In the genomic region with DNA sequence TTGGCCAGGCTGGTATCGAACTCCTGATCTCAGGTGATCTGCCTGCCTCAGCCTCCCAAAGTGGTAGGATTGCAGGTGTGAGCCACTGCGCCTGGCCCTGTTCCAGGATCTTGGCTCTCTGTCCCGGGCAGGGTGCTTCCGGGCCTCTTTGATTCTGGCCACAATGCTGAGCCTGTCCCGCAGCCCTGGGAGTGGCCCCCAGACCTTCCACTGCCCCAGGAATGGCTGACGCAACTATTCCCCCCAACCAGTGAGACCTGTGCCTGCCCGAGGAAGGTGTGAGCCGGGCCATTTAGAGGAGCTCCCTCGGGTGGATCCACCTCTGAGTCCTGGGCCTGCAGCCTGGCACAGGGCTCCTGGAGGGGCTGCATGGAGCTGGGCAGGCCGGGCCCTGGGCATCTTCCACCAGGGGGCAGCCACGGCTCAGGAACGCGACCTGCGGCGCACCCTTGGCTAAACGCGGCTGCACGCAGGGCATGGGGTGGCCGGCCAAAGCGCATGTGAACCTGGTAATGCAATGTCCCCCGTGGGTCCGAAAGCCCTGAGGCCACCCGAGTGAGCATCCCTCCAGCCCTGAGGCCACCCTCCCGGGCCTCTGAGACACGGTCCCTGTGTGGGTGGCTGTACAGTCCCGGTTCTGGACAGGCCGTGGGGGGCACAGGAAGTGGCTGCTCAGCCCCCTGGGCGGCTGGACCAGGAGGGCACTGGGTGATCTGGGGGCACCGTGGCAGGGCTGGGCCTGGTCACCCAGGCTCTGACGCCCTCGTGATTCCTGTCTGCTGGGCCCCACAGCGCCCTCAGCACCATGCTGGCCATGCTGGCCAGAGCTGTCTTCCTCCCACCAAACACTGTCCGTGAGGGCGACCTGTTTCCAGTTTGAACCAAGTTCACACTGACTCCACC, we compare ENCODE assay signal across 8 cellular contexts. TPM values are rescaled to one million over a fixed set of nuclear protein-coding genes. Genes with fewer than 3 reads are reported as not detected.
DNase-seq lines count a peak whose midpoint lies in the region; ATAC-seq lines count a peak whose summit lies in the region.

No MANE protein-coding gene starts in this region.

- H3K9ac ChIP-seq in subcutaneous abdominal adipose tissue (ENCODE audit: low read length in 5 of 5), result peak overlapping the region in 4 of 5 donors; percentile 11 to 72 (median 62)

- H3K4me1 ChIP-seq in subcutaneous abdominal adipose tissue (ENCODE audit: control insufficient read depth in 5 of 5, insufficient read depth in 5 of 5, low read length in 5 of 5), result peaks cover 0 to 25% (median 16%) of the 10 kb centered on the region in 5 donors

- peak; percentile 59 for DNase-seq in COR-L47 (lab: John Stamatoyannopoulos, UW)
- peak; percentile 23 for DNase-seq in Jurkat, Clone E6-1 (ENCODE audit: low read depth, low spot score)
- peak; percentile 62 for DNase-seq in SHP77 treated with DMSO at 0.1 percent for 48 hours (lab: John Stamatoyannopoulos, UW)
- DNase-seq in activated gamma-delta T cell treated with Interleukin-2 at 50 U/mL for 16 hours, result peak; percentile 77
- peak; percentile 57 for DNase-seq in foreskin melanocyte
- peak in 52 of 56 donors; percentile 20 to 86 (median 58) for DNase-seq in nucleus accumbens (lab: John Stamatoyannopoulos, UW)

- H3K36me3 ChIP-seq in subcutaneous abdominal adipose tissue (ENCODE audit: control insufficient read depth in 5 of 5, insufficient read depth in 5 of 5, low read length in 5 of 5), result peaks cover 0 to 2% (median 0%) of the 10 kb centered on the region in 5 donors

- H3K27me3 ChIP-seq in subcutaneous abdominal adipose tissue (ENCODE audit: control insufficient read depth in 5 of 5, insufficient read depth in 4 of 5, low read length in 5 of 5), result no peaks in the 10 kb centered on the region

- no peaks in the 10 kb centered on the region for H3K9me3 ChIP-seq in subcutaneous abdominal adipose tissue (ENCODE audit: control insufficient read depth in 5 of 5, low read length in 5 of 5)

- H3K4me3 ChIP-seq in Jurkat, Clone E6-1 (ENCODE audit: low read length), result peak overlapping the region; percentile 7; the same call in 1 of the 2 replicates
- peak overlapping the region; percentile 55 to 74 (median 59) for H3K4me3 ChIP-seq in subcutaneous abdominal adipose tissue (ENCODE audit: low read depth in 1 of 5, low read length in 5 of 5)

- ATAC-seq in GM21367 (IDR thresholded peaks at IDR 0.05; ENCODE audit: unreplicated experiment), result peak; percentile 76

- no peak overlapping the region for H3K27ac ChIP-seq in subcutaneous abdominal adipose tissue (ENCODE audit: low read depth, low read length)

RNA-seq across cellular contexts. Expression of gene GRIFIN, which starts 24.8 kb away (rescaled TPM):
- not detected for polyA plus RNA-seq in Jurkat, Clone E6-1 (2012; ENCODE audit: insufficient read depth, insufficient read length)

RNA-seq across cellular contexts. Expression of gene CHST12, which starts 48.0 kb away (rescaled TPM):
- polyA plus RNA-seq in Jurkat, Clone E6-1 (2012; ENCODE audit: insufficient read depth, insufficient read length), result 17.7 TPM

Comparison
In these comparisons a context has a peak if more than half of its experiments do, and no peak if none do; other contexts are left out.
1. DNase-seq: peak in every context shown above with its lines; median percentile 77 in activated gamma-delta T cell treated with Interleukin-2 at 50 U/mL for 16 hours; 62 in SHP77 treated with DMSO at 0.1 percent for 48 hours; 59 in COR-L47; 58 in nucleus accumbens; 57 in foreskin melanocyte; 23 in Jurkat, Clone E6-1.